In the genomic region with DNA sequence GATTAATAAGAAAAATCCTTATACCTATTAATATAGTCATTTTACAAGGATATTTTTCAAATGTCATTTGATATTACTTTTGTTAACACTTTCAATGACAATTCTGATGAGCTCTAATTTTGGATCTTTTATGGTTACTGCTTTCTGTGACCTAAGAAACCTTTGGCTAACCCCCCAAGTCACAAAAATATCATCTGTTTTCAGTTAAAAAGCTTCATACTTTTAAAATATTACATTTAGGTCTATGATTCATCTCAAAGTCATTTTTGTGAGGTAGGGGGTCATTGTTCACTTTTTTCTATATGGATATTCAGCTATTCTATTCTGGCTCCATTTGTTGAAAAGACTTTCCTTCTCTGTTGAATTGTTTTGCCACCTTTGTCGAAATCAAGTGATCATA, we compare ENCODE assay signal across 18 cellular contexts.
"Had no signal": no experiment of that assay in that cellular context is flagged by ENCODE, and none has a peak within 500 bp of the region (broad histone marks: within the 10 kb centered on the region; RNA-seq: fewer than 3 reads in every experiment).

No MANE protein-coding gene starts in this region.

- H3K27me3 ChIP-seq: brain microvascular endothelial cell, dorsolateral prefrontal cortex, hepatocyte, right lobe of liver had no signal

- ATAC-seq: activated CD8-positive, alpha-beta T cell treated with anti-CD3 and anti-CD28 coated beads, Interleukin-2, amount 10 ng/mL, durations not matched to agents 7 days and 5 days; naive thymus-derived CD8-positive, alpha-beta T cell had no signal

- DNase-seq: activated CD4-positive, alpha-beta T cell treated with anti-CD3 and anti-CD28 coated beads for 48 hours; activated CD8-positive, alpha-beta memory T cell treated with anti-CD3 and anti-CD28 coated beads, Interleukin-2, amount 50 U/mL, for 48 hours; activated CD8-positive, alpha-beta T cell treated with anti-CD3 and anti-CD28 coated beads, Interleukin-2, amount 10 ng/mL, durations not matched to agents 7 days and 5 days; activated naive CD4-positive, alpha-beta T cell; brain microvascular endothelial cell; dorsolateral prefrontal cortex; naive thymus-derived CD8-positive, alpha-beta T cell; nucleus accumbens; right lobe of liver; stimulated activated CD4-positive, alpha-beta T cell treated with anti-CD3 and anti-CD28 coated beads, Interleukin-2, amount 100 ng/mL, for 24 hours; stimulated activated naive CD4-positive, alpha-beta T cell; substantia nigra; T-helper 1 cell; trophoblast cell; WERI-Rb-1 had no signal

- H3K4me3 ChIP-seq: dorsolateral prefrontal cortex, hepatocyte, right lobe of liver had no signal

- H3K9me3 ChIP-seq: right lobe of liver had no signal

- H2AFZ ChIP-seq: hepatocyte had no signal

- H3K36me3 ChIP-seq: right lobe of liver had no signal

- H3K27ac Mint-ChIP-seq: activated CD8-positive, alpha-beta T cell treated with anti-CD3 and anti-CD28 coated beads, Interleukin-2, amount 10 ng/mL, durations not matched to agents 7 days and 5 days; activated T-helper 1 cell treated with anti-CD3 and anti-CD28 coated beads, Interleukin-12 subunit alpha, Interleukin-12 subunit beta, Interleukin-2, Interleukin-4 antibody, amounts not matched to agents 30 ng/mL and 10 ng/mL and 1 ng/mL, durations not matched to agents 14 hours and 24 hours and 36 hours; naive thymus-derived CD8-positive, alpha-beta T cell; progenitor cell of endocrine pancreas had no signal

- H3K4me2 ChIP-seq: hepatocyte had no signal

- H3K27me3 Mint-ChIP-seq: naive thymus-derived CD8-positive, alpha-beta T cell had no signal

- H3K9me3 Mint-ChIP-seq: activated T-helper 1 cell treated with anti-CD3 and anti-CD28 coated beads, Interleukin-12 subunit alpha, Interleukin-12 subunit beta, Interleukin-2, Interleukin-4 antibody, amounts not matched to agents 30 ng/mL and 10 ng/mL and 1 ng/mL, durations not matched to agents 14 hours and 24 hours and 36 hours; naive thymus-derived CD8-positive, alpha-beta T cell had no signal

- H3K79me2 ChIP-seq: hepatocyte had no signal

- H3K4me1 Mint-ChIP-seq: naive thymus-derived CD8-positive, alpha-beta T cell had no signal

- H3K4me3 Mint-ChIP-seq: activated CD8-positive, alpha-beta T cell treated with anti-CD3 and anti-CD28 coated beads, Interleukin-2, amount 10 ng/mL, durations not matched to agents 7 days and 5 days; activated T-helper 1 cell treated with anti-CD3 and anti-CD28 coated beads, Interleukin-12 subunit alpha, Interleukin-12 subunit beta, Interleukin-2, Interleukin-4 antibody, amounts not matched to agents 30 ng/mL and 10 ng/mL and 1 ng/mL, durations not matched to agents 14 hours and 24 hours and 36 hours; naive thymus-derived CD8-positive, alpha-beta T cell had no signal

- H3K27ac ChIP-seq: brain microvascular endothelial cell, dorsolateral prefrontal cortex, hepatocyte, right lobe of liver, WERI-Rb-1 had no signal
